Comparison of ENCODE assay signal across 34 cellular contexts in genomic region chr10:130871406-130871805, GRCh38.
"Had no signal": no experiment of that assay in that cellular context is flagged by ENCODE, and none has a peak within 500 bp of the region (broad histone marks: within the 10 kb centered on the region; RNA-seq: fewer than 3 reads in every experiment).

No MANE protein-coding gene starts in this region.

- H3K9me3 ChIP-seq: neutrophil, ovary, psoas muscle, right lobe of liver, suprapubic skin, testis, transverse colon, upper lobe of right lung, vagina had no signal

- H3K9me3 Mint-ChIP-seq: natural killer cell treated with Interleukin-12 subunit alpha and Interleukin-12 subunit beta and Interleukin-15 and Interleukin-18, amount 100 ng/mL, for 72 hours; type B pancreatic cell had no signal

- H3K4me2 ChIP-seq: smooth muscle cell had no signal

- H3K4me1 Mint-ChIP-seq: naive thymus-derived CD8-positive, alpha-beta T cell; neural crest cell; stimulated activated memory B cell treated with anti-CD40 and anti-IgM and Interleukin-4, amounts not matched to agents 10 μg/mL and 1 μg/mL and 100 μg/mL, for 72 hours; stimulated activated naive CD8-positive, alpha-beta T cell treated with anti-CD3 and anti-CD28 coated beads, Interleukin-15, amount 100 ng/mL, for 72 hours had no signal

- H3K27ac Mint-ChIP-seq: naive thymus-derived CD8-positive, alpha-beta T cell; natural killer cell treated with Interleukin-12 subunit alpha and Interleukin-12 subunit beta and Interleukin-15 and Interleukin-18, amount 100 ng/mL, for 72 hours; nephron progenitor cell; progenitor cell of endocrine pancreas; stimulated activated memory B cell treated with anti-CD40 and anti-IgM and Interleukin-4, amounts not matched to agents 10 μg/mL and 1 μg/mL and 100 μg/mL, for 72 hours; stimulated activated naive CD8-positive, alpha-beta T cell treated with anti-CD3 and anti-CD28 coated beads, Interleukin-15, amount 100 ng/mL, for 72 hours; type B pancreatic cell had no signal

- H3K9ac ChIP-seq: parathyroid adenoma had no signal

- H3K79me2 ChIP-seq: parathyroid adenoma had no signal

- H2AFZ ChIP-seq: parathyroid adenoma had no signal

- H3K4me3 ChIP-seq: ovary, psoas muscle, right lobe of liver, skin epidermis, smooth muscle cell, spleen, suprapubic skin, testis, tibial artery, transverse colon, upper lobe of right lung, vagina had no signal

- H3K4me3 Mint-ChIP-seq: naive thymus-derived CD8-positive, alpha-beta T cell; natural killer cell treated with Interleukin-12 subunit alpha and Interleukin-12 subunit beta and Interleukin-15 and Interleukin-18, amount 100 ng/mL, for 72 hours; nephron progenitor cell; neural crest cell; stimulated activated memory B cell treated with anti-CD40 and anti-IgM and Interleukin-4, amounts not matched to agents 10 μg/mL and 1 μg/mL and 100 μg/mL, for 72 hours; stimulated activated naive CD8-positive, alpha-beta T cell treated with anti-CD3 and anti-CD28 coated beads, Interleukin-15, amount 100 ng/mL, for 72 hours; type B pancreatic cell had no signal

- ATAC-seq: naive thymus-derived CD8-positive, alpha-beta T cell; natural killer cell treated with Interleukin-12 subunit alpha and Interleukin-12 subunit beta and Interleukin-15 and Interleukin-18, amount 100 ng/mL, for 72 hours; psoas muscle; right cardiac atrium; right lobe of liver; stimulated activated memory B cell treated with anti-CD40 and anti-IgM and Interleukin-4, amounts not matched to agents 10 μg/mL and 1 μg/mL and 100 μg/mL, for 72 hours; stimulated activated naive CD8-positive, alpha-beta T cell treated with anti-CD3 and anti-CD28 coated beads, Interleukin-15, amount 100 ng/mL, for 72 hours; stimulated activated naive CD8-positive, alpha-beta T cell treated with anti-CD3 and anti-CD28 coated beads, Interleukin-15, Interleukin-2, amounts not matched to agents 100 U/mL and 50 U/mL, for 24 hours; upper lobe of right lung had no signal

- H3K36me3 Mint-ChIP-seq: naive thymus-derived CD8-positive, alpha-beta T cell; natural killer cell treated with Interleukin-12 subunit alpha and Interleukin-12 subunit beta and Interleukin-15 and Interleukin-18, amount 100 ng/mL, for 72 hours; stimulated activated memory B cell treated with anti-CD40 and anti-IgM and Interleukin-4, amounts not matched to agents 10 μg/mL and 1 μg/mL and 100 μg/mL, for 72 hours; type B pancreatic cell had no signal

- H3K27ac ChIP-seq: neutrophil, ovary, parathyroid adenoma, psoas muscle, right lobe of liver, skin epidermis, spleen, suprapubic skin, testis, tibial artery, transverse colon, upper lobe of right lung, vagina had no signal

- H3K4me1 ChIP-seq: parathyroid adenoma, psoas muscle, right lobe of liver, spleen, suprapubic skin, testis, tibial artery, transverse colon, upper lobe of right lung, vagina had no signal

- DNase-seq: naive thymus-derived CD8-positive, alpha-beta T cell; nephron progenitor cell; nucleus accumbens; ovary; posterior cingulate gyrus; psoas muscle; right cardiac atrium; spleen; stimulated activated CD4-positive, alpha-beta T cell treated with anti-CD3 and anti-CD28 coated beads, Interleukin-12 subunit alpha, Interleukin-12 subunit beta, amount 100 ng/mL, for 4 hours; stimulated activated CD4-positive, alpha-beta T cell treated with anti-CD3 and anti-CD28 coated beads, Interleukin-1b, Interleukin-23, amount 100 ng/mL, for 48 hours; stimulated activated CD4-positive, alpha-beta T cell treated with anti-CD3 and anti-CD28 coated beads, Interleukin-4, amount 100 ng/mL, for 1 hour; stimulated activated CD4-positive, alpha-beta T cell treated with anti-CD3 and anti-CD28 coated beads, Interleukin-4, amount 100 ng/mL, for 4 hours; stimulated activated CD8-positive, alpha-beta memory T cell treated with anti-CD3 and anti-CD28 coated beads, Interleukin-4, amount 100 ng/mL, for 48 hours; stimulated activated naive CD4-positive, alpha-beta T cell; stimulated activated naive CD8-positive, alpha-beta T cell treated with anti-CD3 and anti-CD28 coated beads, Interleukin-15, amount 100 ng/mL, for 72 hours; stimulated activated naive CD8-positive, alpha-beta T cell treated with anti-CD3 and anti-CD28 coated beads, Interleukin-15, Interleukin-2, amounts not matched to agents 100 U/mL and 50 U/mL, for 24 hours; substantia nigra; testis; tibial artery; transverse colon; upper lobe of right lung had no signal

- H3K36me3 ChIP-seq: neutrophil, ovary, right lobe of liver, spleen, suprapubic skin, tibial artery, transverse colon, upper lobe of right lung, vagina had no signal

- FAIRE-seq: urothelium cell line had no signal

- H3K27me3 ChIP-seq: neutrophil, ovary, right lobe of liver, testis, transverse colon, upper lobe of right lung, vagina had no signal
